8 cellular contexts compared by ENCODE assay signal in genomic region chr1:30779294-30780071, GRCh38. TPM values are rescaled to one million over a fixed set of nuclear protein-coding genes. Genes with fewer than 3 reads are reported as not detected.
DNase-seq lines count a peak whose midpoint lies in the region; ATAC-seq and TF ChIP-seq lines count a peak whose summit lies in the region.

No MANE protein-coding gene starts in this region.

- peak; percentile 89 for TF ChIP-seq RAD21 in Ishikawa (IDR thresholded peaks at IDR 0.05; ENCODE audit: low read depth)

- peak overlapping the region; percentile 23 for H3K4me3 Mint-ChIP-seq in activated T-helper 17 cell treated with anti-CD3 and anti-CD28 coated beads, Interleukin-2, amount 50 U/mL, for 72 hours

- H3K27me3 ChIP-seq in thoracic aorta (replicated peaks; ENCODE audit: insufficient read depth): no peaks in the 10 kb centered on the region

- H3K9me3 Mint-ChIP-seq in activated T-helper 17 cell treated with anti-CD3 and anti-CD28 coated beads, Interleukin-2, amount 50 U/mL, for 72 hours: no peaks in the 10 kb centered on the region

- no peaks in the 10 kb centered on the region for H3K4me1 Mint-ChIP-seq in activated T-helper 17 cell treated with anti-CD3 and anti-CD28 coated beads, Interleukin-2, amount 50 U/mL, for 72 hours

- ATAC-seq in GM18868 (IDR thresholded peaks at IDR 0.05; ENCODE audit: unreplicated experiment) (peak; percentile 67), omental fat pad (ENCODE audit: low FRiP score) (peak; percentile 57), thoracic aorta (ENCODE audit: insufficient number of reproducible peaks, low FRiP score, low read depth) (no peak)
- peak; percentile 88 for ATAC-seq in activated T-helper 17 cell treated with anti-CD3 and anti-CD28 coated beads, Interleukin-2, amount 50 U/mL, for 72 hours (replicated peaks)

- H3K4me3 ChIP-seq in fibroblast of villous mesenchyme (ENCODE audit: low read depth, low read length) (no peak overlapping the region), thoracic aorta (no peak overlapping the region)

- TF ChIP-seq CTCF in AG09319 (IDR thresholded peaks at IDR 0.05; ENCODE audit: low read depth, low read length) (peak; percentile 89), fibroblast of villous mesenchyme (IDR thresholded peaks at IDR 0.05; ENCODE audit: insufficient read depth, low read depth, low read length) (peak; percentile 95), omental fat pad (IDR thresholded peaks at IDR 0.05) (peak in 2 of 3 donors; percentile 93 to 96), thoracic aorta (IDR thresholded peaks at IDR 0.05) (peak; percentile 98)

- no peaks in the 10 kb centered on the region for H3K4me1 ChIP-seq in thoracic aorta (ENCODE audit: control insufficient read depth in 1 of 2, low read depth in 2 of 2)

- no peak overlapping the region for H3K27ac Mint-ChIP-seq in activated T-helper 17 cell treated with anti-CD3 and anti-CD28 coated beads, Interleukin-2, amount 50 U/mL, for 72 hours

- H3K36me3 ChIP-seq in thoracic aorta: no peaks in the 10 kb centered on the region

- no peak for TF ChIP-seq EP300 in Ishikawa (IDR thresholded peaks at IDR 0.05; ENCODE audit: borderline replicate concordance)

- H3K36me3 Mint-ChIP-seq in activated T-helper 17 cell treated with anti-CD3 and anti-CD28 coated beads, Interleukin-2, amount 50 U/mL, for 72 hours (ENCODE audit: low read depth): no peaks in the 10 kb centered on the region

- DNase-seq in AG09319 (ENCODE audit: extremely low read depth, low read depth) (peak; percentile 34), RPMI8226 (peak; percentile 84), fibroblast of villous mesenchyme (ENCODE audit: low read depth) (peak; percentile 73), omental fat pad (ENCODE audit: low spot score) (peak; percentile 96), thoracic aorta (ENCODE audit: low spot score) (peak; percentile 64)

- no peaks in the 10 kb centered on the region for H3K27me3 Mint-ChIP-seq in activated T-helper 17 cell treated with anti-CD3 and anti-CD28 coated beads, Interleukin-2, amount 50 U/mL, for 72 hours

- H3K9me3 ChIP-seq in thoracic aorta: no peaks in the 10 kb centered on the region

- no peak overlapping the region for H3K27ac ChIP-seq in thoracic aorta

TF ChIP-seq in Ishikawa, 13 proteins besides CTCF, POLR2A, EP300 and RAD21:
- no peak for TF ChIP-seq TAF1 (IDR thresholded peaks at IDR 0.05; ENCODE audit: low read depth)
- no peak for TF ChIP-seq CEBPB (IDR thresholded peaks at IDR 0.05)
- TF ChIP-seq FOXM1 (IDR thresholded peaks at IDR 0.05; ENCODE audit: borderline replicate concordance, low read depth): no peak
- no peak for TF ChIP-seq CREB1 (IDR thresholded peaks at IDR 0.05; ENCODE audit: low read depth)
- no peak for TF ChIP-seq YY1 (IDR thresholded peaks at IDR 0.05; ENCODE audit: low read depth)
- TF ChIP-seq ZBTB7A (IDR thresholded peaks at IDR 0.05; ENCODE audit: low read depth): no peak

RNA-seq across cellular contexts. Expression of gene LAPTM5, which starts 21.9 kb away (rescaled TPM):
- total RNA-seq in activated T-helper 17 cell treated with anti-CD3 and anti-CD28 coated beads, Interleukin-2, amount 50 U/mL, for 72 hours: 100 to 1,000 TPM; 316 to 333 TPM
- total RNA-seq in fibroblast of villous mesenchyme: not detected in 2 replicates
- total RNA-seq in omental fat pad: 100 to 1,000 TPM in 3 of 4 donors, 10 to 100 TPM in 1; 87.4 to 327 (median 154) TPM
- total RNA-seq in thoracic aorta: 100 to 1,000 TPM in 1 of 2 donors, 10 to 100 TPM in 1; 91.0 to 127 TPM

RNA-seq across cellular contexts. Expression of gene MATN1, which starts 56.1 kb away (rescaled TPM):
- total RNA-seq in activated T-helper 17 cell treated with anti-CD3 and anti-CD28 coated beads, Interleukin-2, amount 50 U/mL, for 72 hours: under 1 TPM; 0.26 to 0.52 TPM
- total RNA-seq in fibroblast of villous mesenchyme: not detected in 2 replicates
- total RNA-seq in omental fat pad: under 1 TPM in 2 of 4 donors, not detected in 2; 0.28 to 0.84 TPM
- total RNA-seq in thoracic aorta: 1 to 10 TPM in 1 of 2 donors, not detected in 1; 1.5 TPM

Comparison
In these comparisons a context has a peak if more than half of its experiments do, and no peak if none do; other contexts are left out.
1. DNase-seq: peak in every context shown above with its lines; median percentile 96 in omental fat pad; 84 in RPMI8226; 73 in fibroblast of villous mesenchyme; 64 in thoracic aorta; 34 in AG09319.
2. RNA of gene LAPTM5, which starts 21.9 kb away (total RNA-seq): 316 to 333 TPM in activated T-helper 17 cell treated with anti-CD3 and anti-CD28 coated beads, Interleukin-2, amount 50 U/mL, for 72 hours, 87.4 to 327 TPM in omental fat pad and 91.0 to 127 TPM in thoracic aorta; not detected in fibroblast of villous mesenchyme; every median in the first group is over 10 times any median in the second.
3. Peak in every context shown above with its lines, with median percentiles within 50 percentile points of each other: CTCF ChIP-seq.